ENCODE assay signal across 9 cellular contexts in the genomic region with DNA sequence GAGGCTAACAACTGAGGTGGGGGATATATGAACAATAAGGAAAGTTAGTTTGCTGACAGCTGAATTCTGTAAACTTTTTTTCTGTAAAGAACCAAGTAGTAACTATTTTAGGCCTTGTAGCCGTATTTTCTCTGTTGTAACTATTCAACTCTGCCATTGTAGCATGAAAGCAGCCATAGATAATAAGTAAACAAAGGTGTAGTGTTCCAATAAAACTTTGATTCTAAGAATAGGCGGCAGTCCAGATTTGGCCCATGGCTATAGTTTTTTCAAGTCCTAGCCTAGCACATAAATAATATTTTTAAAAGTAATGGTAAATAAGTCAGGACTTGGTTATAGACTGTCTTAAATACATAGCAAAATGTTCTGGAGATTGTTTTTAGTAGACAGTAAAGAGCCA.
"Had no signal": no experiment of that assay in that cellular context is flagged by ENCODE, and none has a peak within 500 bp of the region (broad histone marks: within the 10 kb centered on the region; RNA-seq: fewer than 3 reads in every experiment).

No MANE protein-coding gene starts in this region.

- H3K27ac ChIP-seq: GM23248 had no signal

- H3K36me3 ChIP-seq: HAP-1 had no signal

- DNase-seq: GM23248, GOT3, H7, H9, HCEC 1CT, HFFc6 had no signal

- H3K4me1 ChIP-seq: HAP-1 had no signal

- H3K9me3 ChIP-seq: HAP-1 had no signal

- H2AFZ ChIP-seq: GM23248, GM23338 had no signal

- H3K4me3 ChIP-seq: GM23248, GM23338, HAP-1 had no signal

- H3K4me2 ChIP-seq: GM23338 had no signal

- ATAC-seq: GM23338, HCT116 had no signal
